ENCODE assay signal across 32 cellular contexts in genomic region chr3:161548301-161548700, GRCh38. TPM values are rescaled to one million over a fixed set of nuclear protein-coding genes. Genes with fewer than 3 reads are reported as not detected.
DNase-seq lines count a peak whose midpoint lies in the region; FAIRE-seq and TF ChIP-seq lines count a peak whose summit lies in the region.
"Had no signal": no experiment of that assay in that cellular context is flagged by ENCODE, and none has a peak within 500 bp of the region (broad histone marks: within the 10 kb centered on the region; RNA-seq: fewer than 3 reads in every experiment).

No MANE protein-coding gene starts in this region.

- H3K79me1 ChIP-seq in H9 (ENCODE audit: insufficient read depth, low read depth, low read length, poor library complexity, severe bottlenecking), result no peaks in the 10 kb centered on the region

- TF ChIP-seq CTCF in H9 (conservative IDR thresholded peaks at IDR 0.05) (no peak), OCI-LY3 (IDR thresholded peaks at IDR 0.05; ENCODE audit: low read depth, low read length) (no peak), kidney (IDR thresholded peaks at IDR 0.05; ENCODE audit: borderline replicate concordance, extremely low read depth, insufficient read depth) (no peak)

- H3K36me3 ChIP-seq in OCI-LY3 (replicated peaks; ENCODE audit: low read depth, low read length) (no peaks in the 10 kb centered on the region), kidney (ENCODE audit: control insufficient read depth in 1 of 2, insufficient read depth in 2 of 2, low read length in 2 of 2) (no peaks in the 10 kb centered on the region)
- H3K36me3 ChIP-seq: esophagus muscularis mucosa, right lobe of liver, uterus had no signal

- H2AK5ac ChIP-seq in H9 (ENCODE audit: insufficient read length, low read length), result no peak overlapping the region

- H3K9ac ChIP-seq in H9 (ENCODE audit: extremely low read depth, insufficient read length, low read length) (no peak overlapping the region), OCI-LY3 (ENCODE audit: low read length) (no peak overlapping the region), kidney (ENCODE audit: low read length in 2 of 2) (no peak overlapping the region)
- H3K9ac ChIP-seq: GM23248 had no signal

- intact Hi-C loops in kidney (cut with DNase I), result no loop called here

- H2AFZ ChIP-seq in H9 (ENCODE audit: low read length) (no peak overlapping the region), OCI-LY3 (ENCODE audit: low read depth, low read length) (peak overlapping the region; percentile 67)
- H2AFZ ChIP-seq: GM23248, hepatocyte had no signal

- H3K27me3 ChIP-seq in H9 (ENCODE audit: insufficient read depth, low read length) (no peaks in the 10 kb centered on the region), OCI-LY3 (ENCODE audit: low read depth, low read length) (no peaks in the 10 kb centered on the region)
- H3K27me3 ChIP-seq: esophagus muscularis mucosa, hepatocyte, right lobe of liver, testis, uterus had no signal

- no peak overlapping the region for H2BK15ac ChIP-seq in H9 (ENCODE audit: low read depth, low read length)

- no peak overlapping the region for H2BK120ac ChIP-seq in H9 (ENCODE audit: low read depth, low read length, poor library complexity, severe bottlenecking)

- H3K4me3 Mint-ChIP-seq in H9, result no peak overlapping the region
- H3K4me3 Mint-ChIP-seq: activated T-cell treated with anti-CD3 and anti-CD28 coated beads, Interleukin-2, amount 50 U/mL, for 4 hours; neural crest cell; T-cell had no signal

- H2BK20ac ChIP-seq in H9 (ENCODE audit: low read depth, low read length, poor library complexity, severe bottlenecking), result no peak overlapping the region

- H3K79me2 ChIP-seq in H9 (ENCODE audit: insufficient read depth, low read length), result no peaks in the 10 kb centered on the region
- H3K79me2 ChIP-seq in OCI-LY3 (ENCODE audit: low read length), result no peaks in the 10 kb centered on the region
- H3K79me2 ChIP-seq: hepatocyte had no signal

- H3K27ac Mint-ChIP-seq in H9, result 0 out of 7 replicates have a peak overlapping the region, but pooled peaks of 1 of the 3 experiments have one; percentile 14
- H3K27ac Mint-ChIP-seq: T-cell had no signal

- no peak overlapping the region for H3K23ac ChIP-seq in H9 (ENCODE audit: insufficient read length, low read depth, low read length)

- H3K4me2 ChIP-seq in H9 (ENCODE audit: insufficient read depth, insufficient read length, low read length) (no peak overlapping the region), OCI-LY3 (ENCODE audit: low read length) (no peak overlapping the region)
- H3K4me2 ChIP-seq: hepatocyte had no signal

- H3K4me1 Mint-ChIP-seq in H9, result peaks cover 0 to 14% of the 10 kb centered on the region in 2 experiments; a peak in 2 of 4 replicates
- H3K4me1 Mint-ChIP-seq: T-cell had no signal

- H4K8ac ChIP-seq in H9 (replicated peaks; ENCODE audit: insufficient read length, low read depth, low read length), result no peak overlapping the region

- in situ Hi-C loops in Caki2 (cut with HindIII; ENCODE audit: low pct_unique_long_range_greater_than_20kb, low sequenced_read_pairs), result no loop called here

- H3K27ac ChIP-seq in H9 (ENCODE audit: insufficient read length, low read depth, low read length), result no peak overlapping the region
- H3K27ac ChIP-seq in OCI-LY3 (ENCODE audit: low read length), result no peak overlapping the region
- H3K27ac ChIP-seq in kidney (ENCODE audit: low read depth in 2 of 2, low read length in 2 of 2), result no peak overlapping the region
- H3K27ac ChIP-seq: C4-2B, esophagus muscularis mucosa, GM23248, hepatocyte, right lobe of liver, testis, uterus had no signal

- no peak overlapping the region for H3K4ac ChIP-seq in H9 (ENCODE audit: low read depth, low read length)

- no peak overlapping the region for H3K14ac ChIP-seq in H9 (ENCODE audit: insufficient read depth, low read length)

- no peaks in the 10 kb centered on the region for H3K23me2 ChIP-seq in H9 (ENCODE audit: insufficient read length, low read depth, low read length, poor library complexity, severe bottlenecking)

- WGBS in H9 (ENCODE audit: extremely low coverage, insufficient read length, low lambda C conversion rate), result no CpG with 5 or more reads among the region's 4 CpGs

- H3K9me3 ChIP-seq in H9 (ENCODE audit: control insufficient read depth, low read depth, low read length), result no peaks in the 10 kb centered on the region
- no peaks in the 10 kb centered on the region for H3K9me3 ChIP-seq in OCI-LY3 (ENCODE audit: insufficient read depth, low read length)
- H3K9me3 ChIP-seq in kidney (ENCODE audit: control insufficient read depth in 1 of 2, low read length in 2 of 2), result no peaks in the 10 kb centered on the region
- H3K9me3 ChIP-seq: esophagus muscularis mucosa, right lobe of liver, testis, uterus had no signal

- DNase-seq in Caki2 (ENCODE audit: low read depth) (peak; percentile 29), H9 (no peak), iPS DF 19.7 (ENCODE audit: low read depth, low spot score) (peak; percentile 28), NCI-H1436 treated with DMSO at 0.1 percent for 48 hours (lab: John Stamatoyannopoulos, UW) (no peak), kidney (no peak), HUDEP-2 (lab: John Stamatoyannopoulos, UW; ENCODE audit: unreplicated experiment in 76 of 76) (no peak)
- DNase-seq: activated naive CD4-positive, alpha-beta T cell treated with anti-CD3 and anti-CD28 coated beads, Interleukin-2, amount 50 U/mL, for 16 hours; activated T-cell treated with anti-CD3 and anti-CD28 coated beads, Interleukin-2, amount 50 U/mL, for 4 hours; amygdala; cortex of kidney; GM23248; KBM-7; NCI-H187 treated with DMSO at 0.1 percent for 48 hours; NK-92 treated with Interleukin-12 subunit alpha and Interleukin-12 subunit beta, amount 100 ng/mL, for 24 hours; posterior cingulate gyrus; right lobe of liver; stimulated activated CD4-positive, alpha-beta T cell treated with anti-CD3 and anti-CD28 coated beads, Interleukin-4, amount 100 ng/mL, for 4 hours; stimulated activated naive CD4-positive, alpha-beta T cell; T-cell; testis; uterus had no signal

- no peak overlapping the region for H4K91ac ChIP-seq in H9 (ENCODE audit: insufficient read length, low read depth, low read length)

- peak overlapping the region; percentile 94 for H3T11ph ChIP-seq in H9 (ENCODE audit: low read length)

- no peak overlapping the region for H3K56ac ChIP-seq in H9 (ENCODE audit: insufficient read length, low read depth, low read length)

- H4K20me1 ChIP-seq in H9 (ENCODE audit: control insufficient read depth, insufficient read depth, insufficient read length), result no peaks in the 10 kb centered on the region
- H4K20me1 ChIP-seq in OCI-LY3 (ENCODE audit: insufficient read depth, low read length), result no peaks in the 10 kb centered on the region

- H2BK12ac ChIP-seq in H9 (ENCODE audit: insufficient read length, low read depth, low read length), result no peak overlapping the region

- H3K18ac ChIP-seq in H9 (ENCODE audit: insufficient read length, low read depth, low read length), result no peak overlapping the region

- peaks cover 0 to 3% of the 10 kb centered on the region in 2 experiments; a peak in 2 of 5 replicates for H3K9me3 Mint-ChIP-seq in H9
- H3K9me3 Mint-ChIP-seq: activated T-cell treated with anti-CD3 and anti-CD28 coated beads, Interleukin-2, amount 50 U/mL, for 4 hours had no signal

- H2BK5ac ChIP-seq in H9 (ENCODE audit: insufficient read length, low read length), result no peak overlapping the region

- H3K4me3 ChIP-seq in OCI-LY3 (ENCODE audit: low read length), result no peak overlapping the region
- H3K4me3 ChIP-seq in kidney (ENCODE audit: low read length in 2 of 2), result no peak overlapping the region
- H3K4me3 ChIP-seq: esophagus muscularis mucosa, GM23248, hepatocyte, right lobe of liver, testis, uterus had no signal

- H3K36me3 Mint-ChIP-seq in H9 (ENCODE audit: insufficient read depth in 1 of 3, low read depth in 3 of 3), result no peaks in the 10 kb centered on the region; a peak in 1 of 7 replicates
- H3K36me3 Mint-ChIP-seq: T-cell had no signal

- H3K4me1 ChIP-seq in H9 (ENCODE audit: insufficient read depth, low read length) (no peaks in the 10 kb centered on the region; the same call in 1 of the 2 replicates), OCI-LY3 (ENCODE audit: low read length) (no peaks in the 10 kb centered on the region), kidney (ENCODE audit: control insufficient read depth in 1 of 2, insufficient read depth in 1 of 2, low read depth in 1 of 2, low read length in 2 of 2) (no peaks in the 10 kb centered on the region)
- H3K4me1 ChIP-seq: esophagus muscularis mucosa, right lobe of liver, testis, uterus had no signal

- no peak overlapping the region for H4K5ac ChIP-seq in H9 (ENCODE audit: insufficient read length, low read depth, low read length)

- no peak for FAIRE-seq in kidney (lab: Jason Lieb, UNC)
- FAIRE-seq: frontal cortex, islet of Langerhans, TTC549 had no signal

- H3K27me3 Mint-ChIP-seq in H9 (ENCODE audit: low read depth), result no peaks in the 10 kb centered on the region

RNA-seq across cellular contexts. Expression of gene OTOL1, which starts 51.7 kb away (rescaled TPM):
- not detected in 2 replicates for total RNA-seq in Caki2 (2014; rRNA removed; shearing (Covaris generic); ENCODE audit: low replicate concordance)
- total RNA-seq in H9 (2021) (not detected in 2 replicates), kidney (not detected)
- not detected for polyA plus RNA-seq in kidney (ENCODE audit: insufficient read depth, low read depth, low replicate concordance)
- total RNA-seq: activated CD8-positive, alpha-beta memory T cell treated with anti-CD3 and anti-CD28 coated beads for 36 hours; activated T-cell treated with anti-CD3 and anti-CD28 coated beads, Interleukin-2, amount 50 U/mL, for 4 hours; esophagus muscularis mucosa; GM23248; hepatocyte; lower leg skin; mucosa of gallbladder; right lobe of liver; T-cell; testis; uterus had no signal
- polyA plus RNA-seq: GM23248, hepatocyte had no signal

Comparison
In these comparisons a context has a peak if more than half of its experiments do, and no peak if none do; other contexts are left out.
1. DNase-seq: peak in Caki2 (single experiment) and iPS DF 19.7 (single experiment); none in H9 (single experiment), NCI-H1436 treated with DMSO at 0.1 percent for 48 hours (single experiment), kidney (single experiment) and HUDEP-2 (0 of 76).